In the genomic region with DNA sequence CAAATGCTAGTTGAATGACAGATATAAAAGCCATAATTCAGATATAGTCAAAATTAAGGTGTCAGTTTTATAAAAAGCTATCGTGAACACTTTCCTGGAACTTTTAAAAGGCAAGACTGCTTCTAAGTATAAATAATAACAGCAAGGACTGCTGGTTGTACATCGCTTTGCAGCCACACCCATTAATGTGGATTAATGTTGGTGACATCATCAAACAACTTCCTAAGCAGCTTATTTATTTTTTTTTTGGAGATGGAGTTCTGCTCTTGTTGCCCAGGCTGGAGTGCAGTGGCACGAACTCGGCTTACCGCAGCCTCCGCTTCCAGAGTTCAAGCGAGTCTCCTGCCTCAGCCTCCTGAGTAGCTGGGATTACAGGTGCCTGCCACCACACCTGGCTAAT, we compare ENCODE assay signal across 25 cellular contexts. TPM values are rescaled to one million over a fixed set of nuclear protein-coding genes. Genes with fewer than 3 reads are reported as not detected.
A peak's percentile ranks its signal among the peaks of the same experiment; 100 is the strongest.
DNase-seq lines count a peak whose midpoint lies in the region; TF ChIP-seq lines count a peak whose summit lies in the region.
"Had no signal": no experiment of that assay in that cellular context is flagged by ENCODE, and none has a peak within 500 bp of the region (broad histone marks: within the 10 kb centered on the region; RNA-seq: fewer than 3 reads in every experiment).

No MANE protein-coding gene starts in this region.

- no peak for DNase-seq in activated CD4-positive, alpha-beta memory T cell treated with anti-CD3 and anti-CD28 coated beads for 36 hours
- no peak for DNase-seq in activated CD4-positive, alpha-beta memory T cell treated with anti-CD3 and anti-CD28 coated beads, Interleukin-2, amount 10 ng/mL, durations not matched to agents 7 days and 5 days
- no peak for DNase-seq in immature natural killer cell
- no peak for DNase-seq in SKM-1 treated with dmso at 0.1 percent for 144 hours (lab: John Stamatoyannopoulos, UW; ENCODE audit: unreplicated experiment)
- DNase-seq in erythroblast (lab: John Stamatoyannopoulos, UW): no peak
- DNase-seq: activated CD4-positive, alpha-beta T cell treated with anti-CD3 and anti-CD28 coated beads for 1 hour; activated naive CD4-positive, alpha-beta T cell treated with anti-CD3 and anti-CD28 coated beads for 36 hours; activated T-cell treated with anti-CD3 and anti-CD28 coated beads, Interleukin-2, amount 50 U/mL, for 48 hours; DMS153; effector CD4-positive, alpha-beta T cell; foreskin fibroblast; heart right ventricle; mucosa of descending colon; NCI-H1105; NCI-H187 treated with DMSO at 0.1 percent for 48 hours; NCI-H69; stimulated activated naive CD8-positive, alpha-beta T cell treated with anti-CD3 and anti-CD28 coated beads, Interleukin-15, amount 100 ng/mL, for 72 hours; tibial artery had no signal

- peak overlapping the region; percentile 87 for H3K27ac ChIP-seq in DOHH2 (ENCODE audit: low read depth, low read length)
- H3K27ac ChIP-seq in neutrophil: peak overlapping the region; percentile 96
- H3K27ac ChIP-seq: epithelial cell of prostate, SJSA1, tibial artery had no signal

- no peak overlapping the region for H3K4me3 Mint-ChIP-seq in activated CD4-positive, alpha-beta memory T cell treated with anti-CD3 and anti-CD28 coated beads for 36 hours
- H3K4me3 Mint-ChIP-seq in activated CD4-positive, alpha-beta memory T cell treated with anti-CD3 and anti-CD28 coated beads, Interleukin-2, amount 10 ng/mL, durations not matched to agents 7 days and 5 days: no peak overlapping the region
- H3K4me3 Mint-ChIP-seq in activated naive CD8-positive, alpha-beta T cell: peak overlapping the region; percentile 48
- peak overlapping the region in 1 of 5 donors; percentile 17 for H3K4me3 Mint-ChIP-seq in immature natural killer cell
- H3K4me3 Mint-ChIP-seq: activated naive CD4-positive, alpha-beta T cell treated with anti-CD3 and anti-CD28 coated beads for 36 hours; neural crest cell; stimulated activated naive CD8-positive, alpha-beta T cell treated with anti-CD3 and anti-CD28 coated beads, Interleukin-15, amount 100 ng/mL, for 72 hours; T-helper 1 cell treated with Interleukin-12 subunit alpha and Interleukin-12 subunit beta and Interleukin-4 antibody, amounts not matched to agents 30 μg/mL and 1 μg/mL, for 36 hours had no signal

- H3K4me3 ChIP-seq in DOHH2 (ENCODE audit: low read length) (peak overlapping the region; percentile 100), neutrophil (ENCODE audit: low read depth in 1 of 2, low read length in 1 of 2) (no peak overlapping the region)
- H3K4me3 ChIP-seq: heart right ventricle, mucosa of descending colon, SJSA1, tibial artery had no signal

- H3K36me3 Mint-ChIP-seq in activated CD4-positive, alpha-beta memory T cell treated with anti-CD3 and anti-CD28 coated beads for 36 hours: peaks cover 63% of the 10 kb centered on the region
- H3K36me3 Mint-ChIP-seq in activated CD4-positive, alpha-beta memory T cell treated with anti-CD3 and anti-CD28 coated beads, Interleukin-2, amount 10 ng/mL, durations not matched to agents 7 days and 5 days (ENCODE audit: low read depth): peaks cover 79% of the 10 kb centered on the region
- peaks cover 13% of the 10 kb centered on the region for H3K36me3 Mint-ChIP-seq in activated naive CD8-positive, alpha-beta T cell
- peaks cover 13 to 25% (median 15%) of the 10 kb centered on the region in 3 donors for H3K36me3 Mint-ChIP-seq in immature natural killer cell

- H3K4me1 Mint-ChIP-seq in activated CD4-positive, alpha-beta memory T cell treated with anti-CD3 and anti-CD28 coated beads for 36 hours (ENCODE audit: low read depth): peaks cover 71% of the 10 kb centered on the region
- peaks cover 72% of the 10 kb centered on the region for H3K4me1 Mint-ChIP-seq in activated CD4-positive, alpha-beta memory T cell treated with anti-CD3 and anti-CD28 coated beads, Interleukin-2, amount 10 ng/mL, durations not matched to agents 7 days and 5 days
- peaks cover 73% of the 10 kb centered on the region for H3K4me1 Mint-ChIP-seq in activated naive CD8-positive, alpha-beta T cell (ENCODE audit: low read depth)
- H3K4me1 Mint-ChIP-seq in immature natural killer cell: peaks cover 83 to 88% of the 10 kb centered on the region in 2 donors

- CTCF ChIA-PET in activated CD4-positive, alpha-beta memory T cell treated with anti-CD3 and anti-CD28 coated beads for 36 hours (lab: Charles Lee): interaction anchor here (0.6 kb wide), 1 partner anchor 60 kb away, joined by 3 read pairs; no protein-coding TSS in a partner anchor
- CTCF ChIA-PET in activated CD4-positive, alpha-beta memory T cell treated with anti-CD3 and anti-CD28 coated beads, Interleukin-2, amount 10 ng/mL, durations not matched to agents 7 days and 5 days (lab: Charles Lee): interaction anchor here (1.2 kb wide), 1 partner anchor 23 kb away, joined by 5 read pairs; no protein-coding TSS in a partner anchor

- POLR2A ChIA-PET in activated CD4-positive, alpha-beta memory T cell treated with anti-CD3 and anti-CD28 coated beads for 36 hours (lab: Charles Lee): no interaction called here
- POLR2A ChIA-PET in activated CD4-positive, alpha-beta memory T cell treated with anti-CD3 and anti-CD28 coated beads, Interleukin-2, amount 10 ng/mL, durations not matched to agents 7 days and 5 days (lab: Charles Lee): no interaction called here

- H3F3A ChIP-seq in DOHH2 (ENCODE audit: control insufficient read depth, insufficient read depth): peaks cover 43% of the 10 kb centered on the region

- H3K4me2 ChIP-seq in DOHH2 (ENCODE audit: low read length): peak overlapping the region; percentile 78

- H3K27me3 ChIP-seq in DOHH2 (ENCODE audit: control insufficient read depth, low read length) (no peaks in the 10 kb centered on the region), neutrophil (no peaks in the 10 kb centered on the region)
- H3K27me3 ChIP-seq: heart right ventricle, SJSA1, tibial artery had no signal

- H3K79me2 ChIP-seq in DOHH2 (ENCODE audit: control insufficient read depth, low read length): peaks cover 97% of the 10 kb centered on the region

- no peaks in the 10 kb centered on the region for H3K9me3 Mint-ChIP-seq in activated CD4-positive, alpha-beta memory T cell treated with anti-CD3 and anti-CD28 coated beads for 36 hours
- H3K9me3 Mint-ChIP-seq in activated CD4-positive, alpha-beta memory T cell treated with anti-CD3 and anti-CD28 coated beads, Interleukin-2, amount 10 ng/mL, durations not matched to agents 7 days and 5 days: no peaks in the 10 kb centered on the region
- H3K9me3 Mint-ChIP-seq in activated naive CD8-positive, alpha-beta T cell (ENCODE audit: low read depth): no peaks in the 10 kb centered on the region
- no peaks in the 10 kb centered on the region for H3K9me3 Mint-ChIP-seq in immature natural killer cell
- H3K9me3 Mint-ChIP-seq: activated naive CD4-positive, alpha-beta T cell treated with anti-CD3 and anti-CD28 coated beads for 36 hours; neural crest cell; stimulated activated naive CD8-positive, alpha-beta T cell treated with anti-CD3 and anti-CD28 coated beads, Interleukin-15, amount 100 ng/mL, for 72 hours; T-helper 1 cell treated with Interleukin-12 subunit alpha and Interleukin-12 subunit beta and Interleukin-4 antibody, amounts not matched to agents 30 μg/mL and 1 μg/mL, for 36 hours had no signal

- no peaks in the 10 kb centered on the region for H3K27me3 Mint-ChIP-seq in activated CD4-positive, alpha-beta memory T cell treated with anti-CD3 and anti-CD28 coated beads for 36 hours
- H3K27me3 Mint-ChIP-seq in activated CD4-positive, alpha-beta memory T cell treated with anti-CD3 and anti-CD28 coated beads, Interleukin-2, amount 10 ng/mL, durations not matched to agents 7 days and 5 days: no peaks in the 10 kb centered on the region
- no peaks in the 10 kb centered on the region for H3K27me3 Mint-ChIP-seq in activated naive CD8-positive, alpha-beta T cell
- peaks cover 6 to 14% (median 6%) of the 10 kb centered on the region in 3 donors for H3K27me3 Mint-ChIP-seq in immature natural killer cell (ENCODE audit: low read depth in 3 of 3)
- H3K27me3 Mint-ChIP-seq: stimulated activated naive CD8-positive, alpha-beta T cell treated with anti-CD3 and anti-CD28 coated beads, Interleukin-15, amount 100 ng/mL, for 72 hours had no signal

- H3K9me3 ChIP-seq in DOHH2 (ENCODE audit: control insufficient read depth, insufficient read depth, low read length): no peaks in the 10 kb centered on the region
- H3K9me3 ChIP-seq in neutrophil: no peaks in the 10 kb centered on the region
- H3K9me3 ChIP-seq: heart right ventricle, mucosa of descending colon, SJSA1, tibial artery had no signal

- H4K20me1 ChIP-seq in DOHH2 (ENCODE audit: control insufficient read depth, insufficient read depth, low read depth, low read length): peaks cover 29% of the 10 kb centered on the region

- no peak for TF ChIP-seq POLR2A in erythroblast (IDR thresholded peaks at IDR 0.05; ENCODE audit: low read length)

- H3K4me1 ChIP-seq in DOHH2 (ENCODE audit: control insufficient read depth, low read length) (peaks cover 70% of the 10 kb centered on the region), neutrophil (ENCODE audit: control insufficient read depth in 1 of 2, insufficient read depth in 1 of 2, low read depth in 1 of 2, low read length in 1 of 2) (peaks cover 53 to 59% of the 10 kb centered on the region in 2 experiments)

- intact Hi-C loops in activated CD4-positive, alpha-beta memory T cell treated with anti-CD3 and anti-CD28 coated beads for 36 hours (cut with micrococcal nuclease): no loop called here

- H3K36me3 ChIP-seq in DOHH2 (ENCODE audit: control insufficient read depth, low read length): peaks cover 95% of the 10 kb centered on the region
- peaks cover 45% of the 10 kb centered on the region for H3K36me3 ChIP-seq in neutrophil

- H3K27ac Mint-ChIP-seq in activated CD4-positive, alpha-beta memory T cell treated with anti-CD3 and anti-CD28 coated beads for 36 hours: peak overlapping the region; percentile 49
- H3K27ac Mint-ChIP-seq in activated CD4-positive, alpha-beta memory T cell treated with anti-CD3 and anti-CD28 coated beads, Interleukin-2, amount 10 ng/mL, durations not matched to agents 7 days and 5 days: no peak overlapping the region
- H3K27ac Mint-ChIP-seq in activated naive CD8-positive, alpha-beta T cell: no peak overlapping the region
- H3K27ac Mint-ChIP-seq in immature natural killer cell: peak overlapping the region in 3 of 6 donors; percentile 3 to 87 (median 9)
- H3K27ac Mint-ChIP-seq: activated naive CD4-positive, alpha-beta T cell treated with anti-CD3 and anti-CD28 coated beads for 36 hours; T-helper 1 cell treated with Interleukin-12 subunit alpha and Interleukin-12 subunit beta and Interleukin-4 antibody, amounts not matched to agents 30 μg/mL and 1 μg/mL, for 36 hours had no signal

- TF ChIP-seq CTCF in DOHH2 (IDR thresholded peaks at IDR 0.05; ENCODE audit: low read depth, low read length, poor library complexity, severe bottlenecking) (no peak), neutrophil (IDR thresholded peaks at IDR 0.05) (no peak)

- H3K9me2 ChIP-seq in DOHH2 (replicated peaks; ENCODE audit: control insufficient read depth, low read length): no peaks in the 10 kb centered on the region

RNA-seq across cellular contexts. Expression of gene GNA13, which starts 4.6 kb away (rescaled TPM):
- 10 to 100 TPM; 55.4 to 55.7 TPM for total RNA-seq in activated CD4-positive, alpha-beta memory T cell treated with anti-CD3 and anti-CD28 coated beads for 36 hours
- total RNA-seq in activated CD4-positive, alpha-beta memory T cell treated with anti-CD3 and anti-CD28 coated beads, Interleukin-2, amount 10 ng/mL, durations not matched to agents 7 days and 5 days: 10 to 100 TPM; 95.1 TPM
- polyA plus RNA-seq in immature natural killer cell: 10 to 100 TPM; 40.0 to 58.3 (median 51.7) TPM
